8 cellular contexts compared by ENCODE assay signal in the genomic region with DNA sequence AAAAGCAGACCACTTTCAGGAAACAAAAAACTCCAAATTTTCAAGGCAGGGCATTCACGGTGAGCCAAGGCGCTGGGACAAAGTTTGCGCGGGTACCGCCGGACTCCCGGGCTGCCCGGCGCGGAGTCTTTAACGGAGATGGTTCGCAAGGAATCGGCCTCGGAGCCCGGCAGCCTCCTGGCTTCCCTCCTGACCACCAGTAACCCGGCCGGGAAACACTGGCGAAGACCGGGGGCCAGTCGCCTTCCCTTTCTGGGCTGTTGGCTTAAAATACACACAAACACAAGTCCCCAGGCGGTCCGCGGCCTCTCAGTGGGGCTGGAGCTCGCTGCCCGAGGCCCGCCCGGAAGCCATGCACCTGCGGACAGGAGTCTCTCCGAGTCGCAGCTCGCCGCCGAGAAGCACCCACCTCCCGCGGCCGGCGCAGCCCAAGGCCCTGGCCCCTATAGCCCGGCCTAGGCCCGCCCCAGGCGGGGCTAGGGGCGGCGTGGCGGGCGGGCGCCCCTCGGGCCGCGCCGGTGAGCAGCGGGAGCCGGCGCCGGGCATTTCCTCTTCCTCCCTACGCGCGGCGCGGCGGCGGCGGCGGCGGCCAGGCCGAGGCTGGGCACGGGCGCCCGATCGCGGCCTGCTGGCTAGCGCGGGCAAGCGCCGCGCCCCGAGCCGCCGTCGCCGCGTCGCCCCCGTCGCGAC. TPM values are rescaled to one million over a fixed set of nuclear protein-coding genes. Genes with fewer than 3 reads are reported as not detected.
DNase-seq lines count a peak whose midpoint lies in the region; ATAC-seq and TF ChIP-seq lines count a peak whose summit lies in the region.

No MANE protein-coding gene starts in this region.

- H3K27me3 ChIP-seq in mononuclear cell (ENCODE audit: insufficient read depth, low read length), result no peaks in the 10 kb centered on the region

- ATAC-seq in HG02798 (IDR thresholded peaks at IDR 0.05; ENCODE audit: poor library complexity, unreplicated experiment), result peak; percentile 51
- ATAC-seq in activated CD8-positive, alpha-beta memory T cell treated with anti-CD3 and anti-CD28 coated beads, Interleukin-2, amount 10 ng/mL, durations not matched to agents 7 days and 5 days, result peak; percentile 60

- CTCF ChIA-PET in activated CD8-positive, alpha-beta memory T cell treated with anti-CD3 and anti-CD28 coated beads, Interleukin-2, amount 10 ng/mL, durations not matched to agents 7 days and 5 days (lab: Charles Lee), result interaction anchor here (0.7 to 4.1 kb wide), 9 partner anchors 9 to 260 kb away, joined by 3 to 28 read pairs (median 5); no protein-coding TSS in a partner anchor

- no peak for TF ChIP-seq CTCF in endothelial cell (IDR thresholded peaks at IDR 0.05; ENCODE audit: unreplicated experiment)

- H3K4me1 ChIP-seq in mononuclear cell (ENCODE audit: insufficient read depth, low read length), result peaks cover 63% of the 10 kb centered on the region

- H3K9me3 ChIP-seq in mononuclear cell (ENCODE audit: low read depth, low read length), result no peaks in the 10 kb centered on the region

- peak overlapping the region; percentile 100 for H3K4me3 Mint-ChIP-seq in activated CD8-positive, alpha-beta memory T cell treated with anti-CD3 and anti-CD28 coated beads, Interleukin-2, amount 10 ng/mL, durations not matched to agents 7 days and 5 days
- H3K4me3 Mint-ChIP-seq in endothelial cell (ENCODE audit: unreplicated experiment), result peak overlapping the region; percentile 99

- H3K9me3 Mint-ChIP-seq in activated CD8-positive, alpha-beta memory T cell treated with anti-CD3 and anti-CD28 coated beads, Interleukin-2, amount 10 ng/mL, durations not matched to agents 7 days and 5 days (ENCODE audit: low read depth), result no peaks in the 10 kb centered on the region
- peaks cover 4% of the 10 kb centered on the region for H3K9me3 Mint-ChIP-seq in endothelial cell (ENCODE audit: unreplicated experiment)

- peak overlapping the region; percentile 83 for H3K4me3 ChIP-seq in mononuclear cell (ENCODE audit: low read length)

- peaks cover 39% of the 10 kb centered on the region for H3K36me3 Mint-ChIP-seq in activated CD8-positive, alpha-beta memory T cell treated with anti-CD3 and anti-CD28 coated beads, Interleukin-2, amount 10 ng/mL, durations not matched to agents 7 days and 5 days
- H3K36me3 Mint-ChIP-seq in endothelial cell (ENCODE audit: low read depth, unreplicated experiment), result peaks cover 8% of the 10 kb centered on the region

- peaks cover 44% of the 10 kb centered on the region for H3K4me1 Mint-ChIP-seq in activated CD8-positive, alpha-beta memory T cell treated with anti-CD3 and anti-CD28 coated beads, Interleukin-2, amount 10 ng/mL, durations not matched to agents 7 days and 5 days
- H3K4me1 Mint-ChIP-seq in endothelial cell (ENCODE audit: unreplicated experiment), result peaks cover 38% of the 10 kb centered on the region

- peak; percentile 64 to 72 for DNase-seq in NCI-H2081 (lab: John Stamatoyannopoulos, UW)
- DNase-seq in NCI-H2081 treated with DMSO at 0.1 percent for 48 hours (lab: John Stamatoyannopoulos, UW), result no peak
- DNase-seq in NCI-H2227 (lab: John Stamatoyannopoulos, UW; ENCODE audit: unreplicated experiment), result peak; percentile 83
- DNase-seq in activated CD8-positive, alpha-beta memory T cell treated with anti-CD3 and anti-CD28 coated beads, Interleukin-2, amount 10 ng/mL, durations not matched to agents 7 days and 5 days, result peak; percentile 78
- peak; percentile 65 for DNase-seq in endothelial cell (ENCODE audit: low spot score)
- peak; percentile 37 for DNase-seq in stimulated activated CD8-positive, alpha-beta memory T cell treated with anti-CD3 and anti-CD28 coated beads, Interleukin-4, amount 100 ng/mL, for 24 hours (ENCODE audit: low read depth)

- peak overlapping the region; percentile 100 for H3K27ac Mint-ChIP-seq in activated CD8-positive, alpha-beta memory T cell treated with anti-CD3 and anti-CD28 coated beads, Interleukin-2, amount 10 ng/mL, durations not matched to agents 7 days and 5 days
- H3K27ac Mint-ChIP-seq in endothelial cell (ENCODE audit: unreplicated experiment), result peak overlapping the region; percentile 99

- H3K27me3 Mint-ChIP-seq in activated CD8-positive, alpha-beta memory T cell treated with anti-CD3 and anti-CD28 coated beads, Interleukin-2, amount 10 ng/mL, durations not matched to agents 7 days and 5 days, result no peaks in the 10 kb centered on the region
- peaks cover 16% of the 10 kb centered on the region for H3K27me3 Mint-ChIP-seq in endothelial cell (ENCODE audit: unreplicated experiment)

RNA-seq across cellular contexts. Expression of a gene that starts 0.6 kb away (rescaled TPM):
- total RNA-seq in activated CD8-positive, alpha-beta memory T cell treated with anti-CD3 and anti-CD28 coated beads, Interleukin-2, amount 10 ng/mL, durations not matched to agents 7 days and 5 days, result 10 to 100 TPM; 78.2 to 89.0 TPM
- total RNA-seq in endothelial cell (ENCODE audit: unreplicated experiment), result 84.6 TPM
- total RNA-seq in mononuclear cell, result 78.8 TPM
